Comparison of ENCODE assay signal across 10 cellular contexts in the genomic region with DNA sequence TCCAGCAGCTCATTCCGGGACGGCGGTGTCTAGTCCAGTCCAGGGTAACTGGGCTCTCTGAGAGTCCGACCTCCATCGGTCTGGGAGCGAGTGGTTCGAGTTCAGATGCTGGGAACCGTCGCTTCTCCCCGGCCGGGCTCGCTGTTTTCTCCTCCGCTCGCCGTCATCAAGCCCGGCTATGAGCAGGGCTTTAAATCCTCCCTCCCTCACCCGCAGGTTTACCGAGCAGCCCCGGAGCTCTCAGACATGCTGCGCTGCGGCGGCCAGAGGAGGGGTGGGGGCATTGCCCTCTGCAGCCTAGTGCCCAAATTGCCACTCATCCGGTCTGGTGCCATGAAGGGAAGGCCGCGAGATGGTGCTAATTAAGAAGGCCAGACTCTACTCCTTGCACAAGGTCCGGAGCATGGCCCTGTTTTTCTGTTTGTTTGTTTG. TPM values are rescaled to one million over a fixed set of nuclear protein-coding genes. Genes with fewer than 3 reads are reported as not detected.
DNase-seq lines count a peak whose midpoint lies in the region; ATAC-seq, FAIRE-seq and TF ChIP-seq lines count a peak whose summit lies in the region.
"Had no signal": no experiment of that assay in that cellular context is flagged by ENCODE, and none has a peak within 500 bp of the region (broad histone marks: within the 10 kb centered on the region; RNA-seq: fewer than 3 reads in every experiment).

No MANE protein-coding gene starts in this region.

- no peaks in the 10 kb centered on the region for H4K20me1 ChIP-seq in SU-DHL-6 (ENCODE audit: low read depth, low read length)

- TF ChIP-seq CTCF in AG04450 (IDR thresholded peaks at IDR 0.05; ENCODE audit: low read depth, low read length), result no peak
- TF ChIP-seq CTCF in SU-DHL-6 (IDR thresholded peaks at IDR 0.05; ENCODE audit: insufficient read depth, low read length, poor library complexity, severe bottlenecking), result no peak

- peaks cover 29% of the 10 kb centered on the region for H3K9me3 ChIP-seq in AG04450 (ENCODE audit: control insufficient read depth, insufficient read depth, low read length)
- no peaks in the 10 kb centered on the region for H3K9me3 ChIP-seq in SU-DHL-6 (ENCODE audit: insufficient read depth, low read length)

- CTCF ChIA-PET in AG04450 (lab: Charles Lee), result interaction anchor here (0.7 to 5.5 kb wide), 8 partner anchors 10 to 616 kb away, joined by 3 to 52 read pairs (median 14); no protein-coding TSS in a partner anchor

- FAIRE-seq in HTR-8/SVneo (lab: Jason Lieb, UNC), result no peak

- H3K9me2 ChIP-seq in SU-DHL-6 (replicated peaks; ENCODE audit: insufficient read depth, low read length), result no peaks in the 10 kb centered on the region

- H3K27me3 ChIP-seq in AG04450 (ENCODE audit: control insufficient read depth, insufficient read depth, low read length), result peaks cover 67% of the 10 kb centered on the region
- H3K27me3 ChIP-seq in SU-DHL-6 (ENCODE audit: low read length), result no peaks in the 10 kb centered on the region; the same call in 1 of the 2 replicates

- POLR2A ChIA-PET in AG04450 (lab: Yijun Ruan, JAX), result no interaction called here

- DNase-seq in AG04450 (ENCODE audit: low read depth, low spot score) (no peak), left colon (no peak), HTR-8/SVneo (ENCODE audit: insufficient read length, low spot score) (no peak), SW 1271 (lab: John Stamatoyannopoulos, UW) (no peak), SKM-1 (lab: John Stamatoyannopoulos, UW; ENCODE audit: unreplicated experiment) (no peak)
- DNase-seq: HFFc6 had no signal

- peak overlapping the region; percentile 2 for H2AFZ ChIP-seq in SU-DHL-6 (ENCODE audit: low read depth, low read length, severe bottlenecking)

- H3K79me2 ChIP-seq in SU-DHL-6 (ENCODE audit: insufficient read depth, low read length), result no peaks in the 10 kb centered on the region

- H3K4me2 ChIP-seq in SU-DHL-6 (ENCODE audit: low read depth, low read length, poor library complexity, severe bottlenecking), result no peak overlapping the region

- no peak overlapping the region for H3K9ac ChIP-seq in SU-DHL-6 (ENCODE audit: low read length)

- no peak overlapping the region for H3K27ac ChIP-seq in AG04450 (ENCODE audit: low read depth, low read length)
- no peak overlapping the region for H3K27ac ChIP-seq in SU-DHL-6 (ENCODE audit: low read depth, low read length)

- H3K4me3 ChIP-seq in AG04450 (ENCODE audit: low read depth, low read length) (peak overlapping the region; percentile 22; the same call in 1 of the 2 replicates), SU-DHL-6 (ENCODE audit: insufficient read depth, low read length, poor library complexity, severe bottlenecking) (no peak overlapping the region)

- intact Hi-C loops in left colon (cut with DNase I, micrococcal nuclease), result no loop called here

- ATAC-seq in GM21528 (IDR thresholded peaks at IDR 0.05; ENCODE audit: low FRiP score, unreplicated experiment), result peak; percentile 9
- ATAC-seq in left colon, result peak; percentile 31
- no peak for ATAC-seq in HG03045 (IDR thresholded peaks at IDR 0.05; ENCODE audit: unreplicated experiment)

- no peaks in the 10 kb centered on the region for H3F3A ChIP-seq in SU-DHL-6 (ENCODE audit: insufficient read depth)

- H3K36me3 ChIP-seq in SU-DHL-6 (ENCODE audit: low read length), result no peaks in the 10 kb centered on the region

RNA-seq across cellular contexts. Expression of a gene that starts 23.2 kb away (rescaled TPM):
- 2.2 and 2.4 TPM in 2 replicates for polyA plus RNA-seq in AG04450 (2011; rRNA removed)
- 1.9 and 2.4 TPM in 2 replicates for polyA minus RNA-seq in AG04450 (2011; rRNA and poly(A)+ RNA removed)
- total RNA-seq in left colon, result 10 to 100 TPM in 1 of 2 donors, 1 to 10 TPM in 1; 2.0 to 18.9 TPM
- total RNA-seq: renal cortical epithelial cell had no signal
